Comparison of ENCODE assay signal across 1 cellular context in the genomic region with DNA sequence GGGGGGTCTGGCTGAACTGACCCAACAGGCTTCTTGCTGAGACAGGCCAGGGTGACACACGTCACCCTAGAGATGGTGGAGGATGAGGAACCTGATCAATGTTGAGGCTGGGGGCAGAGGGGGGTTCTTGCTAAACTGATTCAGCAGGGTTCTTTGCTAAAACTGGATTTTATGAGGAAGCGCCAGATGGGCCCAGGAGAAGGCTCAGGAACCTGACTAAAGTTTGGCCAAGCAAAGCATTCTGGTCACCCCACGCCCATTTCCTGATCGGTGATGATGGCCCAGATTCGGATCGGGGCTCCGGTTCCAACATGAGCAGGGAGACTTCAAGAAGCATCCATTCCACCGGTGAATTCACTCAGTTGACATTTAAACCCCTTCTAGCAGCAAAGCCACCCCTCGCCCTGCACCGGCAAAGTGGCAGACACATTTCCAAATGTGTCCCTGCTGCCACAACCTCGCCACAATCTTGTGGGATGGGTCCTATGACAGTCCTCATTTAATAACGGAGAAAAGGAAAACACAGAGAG.
TF ChIP-seq lines count a peak whose summit lies in the region.

No MANE protein-coding gene starts in this region.

TF ChIP-seq in WTC11, 78 proteins besides CTCF, POLR2A, EP300 and RAD21 (continued from another document):
- TF ChIP-seq, protein P1, sequence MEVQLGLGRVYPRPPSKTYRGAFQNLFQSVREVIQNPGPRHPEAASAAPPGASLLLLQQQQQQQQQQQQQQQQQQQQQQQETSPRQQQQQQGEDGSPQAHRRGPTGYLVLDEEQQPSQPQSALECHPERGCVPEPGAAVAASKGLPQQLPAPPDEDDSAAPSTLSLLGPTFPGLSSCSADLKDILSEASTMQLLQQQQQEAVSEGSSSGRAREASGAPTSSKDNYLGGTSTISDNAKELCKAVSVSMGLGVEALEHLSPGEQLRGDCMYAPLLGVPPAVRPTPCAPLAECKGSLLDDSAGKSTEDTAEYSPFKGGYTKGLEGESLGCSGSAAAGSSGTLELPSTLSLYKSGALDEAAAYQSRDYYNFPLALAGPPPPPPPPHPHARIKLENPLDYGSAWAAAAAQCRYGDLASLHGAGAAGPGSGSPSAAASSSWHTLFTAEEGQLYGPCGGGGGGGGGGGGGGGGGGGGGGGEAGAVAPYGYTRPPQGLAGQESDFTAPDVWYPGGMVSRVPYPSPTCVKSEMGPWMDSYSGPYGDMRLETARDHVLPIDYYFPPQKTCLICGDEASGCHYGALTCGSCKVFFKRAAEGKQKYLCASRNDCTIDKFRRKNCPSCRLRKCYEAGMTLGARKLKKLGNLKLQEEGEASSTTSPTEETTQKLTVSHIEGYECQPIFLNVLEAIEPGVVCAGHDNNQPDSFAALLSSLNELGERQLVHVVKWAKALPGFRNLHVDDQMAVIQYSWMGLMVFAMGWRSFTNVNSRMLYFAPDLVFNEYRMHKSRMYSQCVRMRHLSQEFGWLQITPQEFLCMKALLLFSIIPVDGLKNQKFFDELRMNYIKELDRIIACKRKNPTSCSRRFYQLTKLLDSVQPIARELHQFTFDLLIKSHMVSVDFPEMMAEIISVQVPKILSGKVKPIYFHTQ (CRISPR knock-in tag; IDR thresholded peaks at IDR 0.05) = no peak
- TF ChIP-seq, protein P2, sequence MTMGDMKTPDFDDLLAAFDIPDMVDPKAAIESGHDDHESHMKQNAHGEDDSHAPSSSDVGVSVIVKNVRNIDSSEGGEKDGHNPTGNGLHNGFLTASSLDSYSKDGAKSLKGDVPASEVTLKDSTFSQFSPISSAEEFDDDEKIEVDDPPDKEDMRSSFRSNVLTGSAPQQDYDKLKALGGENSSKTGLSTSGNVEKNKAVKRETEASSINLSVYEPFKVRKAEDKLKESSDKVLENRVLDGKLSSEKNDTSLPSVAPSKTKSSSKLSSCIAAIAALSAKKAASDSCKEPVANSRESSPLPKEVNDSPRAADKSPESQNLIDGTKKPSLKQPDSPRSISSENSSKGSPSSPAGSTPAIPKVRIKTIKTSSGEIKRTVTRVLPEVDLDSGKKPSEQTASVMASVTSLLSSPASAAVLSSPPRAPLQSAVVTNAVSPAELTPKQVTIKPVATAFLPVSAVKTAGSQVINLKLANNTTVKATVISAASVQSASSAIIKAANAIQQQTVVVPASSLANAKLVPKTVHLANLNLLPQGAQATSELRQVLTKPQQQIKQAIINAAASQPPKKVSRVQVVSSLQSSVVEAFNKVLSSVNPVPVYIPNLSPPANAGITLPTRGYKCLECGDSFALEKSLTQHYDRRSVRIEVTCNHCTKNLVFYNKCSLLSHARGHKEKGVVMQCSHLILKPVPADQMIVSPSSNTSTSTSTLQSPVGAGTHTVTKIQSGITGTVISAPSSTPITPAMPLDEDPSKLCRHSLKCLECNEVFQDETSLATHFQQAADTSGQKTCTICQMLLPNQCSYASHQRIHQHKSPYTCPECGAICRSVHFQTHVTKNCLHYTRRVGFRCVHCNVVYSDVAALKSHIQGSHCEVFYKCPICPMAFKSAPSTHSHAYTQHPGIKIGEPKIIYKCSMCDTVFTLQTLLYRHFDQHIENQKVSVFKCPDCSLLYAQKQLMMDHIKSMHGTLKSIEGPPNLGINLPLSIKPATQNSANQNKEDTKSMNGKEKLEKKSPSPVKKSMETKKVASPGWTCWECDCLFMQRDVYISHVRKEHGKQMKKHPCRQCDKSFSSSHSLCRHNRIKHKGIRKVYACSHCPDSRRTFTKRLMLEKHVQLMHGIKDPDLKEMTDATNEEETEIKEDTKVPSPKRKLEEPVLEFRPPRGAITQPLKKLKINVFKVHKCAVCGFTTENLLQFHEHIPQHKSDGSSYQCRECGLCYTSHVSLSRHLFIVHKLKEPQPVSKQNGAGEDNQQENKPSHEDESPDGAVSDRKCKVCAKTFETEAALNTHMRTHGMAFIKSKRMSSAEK (CRISPR knock-in tag; IDR thresholded peaks at IDR 0.05; ENCODE audit: borderline replicate concordance) = no peak
- TF ChIP-seq, protein P3, sequence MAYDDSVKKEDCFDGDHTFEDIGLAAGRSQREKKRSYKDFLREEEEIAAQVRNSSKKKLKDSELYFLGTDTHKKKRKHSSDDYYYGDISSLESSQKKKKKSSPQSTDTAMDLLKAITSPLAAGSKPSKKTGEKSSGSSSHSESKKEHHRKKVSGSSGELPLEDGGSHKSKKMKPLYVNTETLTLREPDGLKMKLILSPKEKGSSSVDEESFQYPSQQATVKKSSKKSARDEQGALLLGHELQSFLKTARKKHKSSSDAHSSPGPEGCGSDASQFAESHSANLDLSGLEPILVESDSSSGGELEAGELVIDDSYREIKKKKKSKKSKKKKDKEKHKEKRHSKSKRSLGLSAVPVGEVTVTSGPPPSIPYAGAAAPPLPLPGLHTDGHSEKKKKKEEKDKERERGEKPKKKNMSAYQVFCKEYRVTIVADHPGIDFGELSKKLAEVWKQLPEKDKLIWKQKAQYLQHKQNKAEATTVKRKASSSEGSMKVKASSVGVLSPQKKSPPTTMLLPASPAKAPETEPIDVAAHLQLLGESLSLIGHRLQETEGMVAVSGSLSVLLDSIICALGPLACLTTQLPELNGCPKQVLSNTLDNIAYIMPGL (CRISPR knock-in tag; IDR thresholded peaks at IDR 0.05) = no peak
- no peak for TF ChIP-seq CREM (CRISPR knock-in tag; IDR thresholded peaks at IDR 0.05)
- TF ChIP-seq, protein P4, sequence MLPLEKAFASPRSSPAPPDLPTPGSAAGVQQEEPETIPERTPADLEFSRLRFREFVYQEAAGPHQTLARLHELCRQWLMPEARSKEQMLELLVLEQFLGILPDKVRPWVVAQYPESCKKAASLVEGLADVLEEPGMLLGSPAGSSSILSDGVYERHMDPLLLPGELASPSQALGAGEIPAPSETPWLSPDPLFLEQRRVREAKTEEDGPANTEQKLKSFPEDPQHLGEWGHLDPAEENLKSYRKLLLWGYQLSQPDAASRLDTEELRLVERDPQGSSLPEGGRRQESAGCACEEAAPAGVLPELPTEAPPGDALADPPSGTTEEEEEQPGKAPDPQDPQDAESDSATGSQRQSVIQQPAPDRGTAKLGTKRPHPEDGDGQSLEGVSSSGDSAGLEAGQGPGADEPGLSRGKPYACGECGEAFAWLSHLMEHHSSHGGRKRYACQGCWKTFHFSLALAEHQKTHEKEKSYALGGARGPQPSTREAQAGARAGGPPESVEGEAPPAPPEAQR (CRISPR knock-in tag; IDR thresholded peaks at IDR 0.05) = no peak
- TF ChIP-seq TCF7 (CRISPR knock-in tag; IDR thresholded peaks at IDR 0.05; ENCODE audit: low read depth) = no peak
- no peak for TF ChIP-seq PRRX2 (CRISPR knock-in tag; IDR thresholded peaks at IDR 0.05)
- no peak for TF ChIP-seq RELA (CRISPR knock-in tag; IDR thresholded peaks at IDR 0.05; ENCODE audit: borderline replicate concordance)
- no peak for TF ChIP-seq NFYB (CRISPR knock-in tag; conservative IDR thresholded peaks at IDR 0.05; ENCODE audit: low read depth)
- TF ChIP-seq GABPB1 (CRISPR knock-in tag; IDR thresholded peaks at IDR 0.05) = no peak
- no peak for TF ChIP-seq TP53 (CRISPR knock-in tag; IDR thresholded peaks at IDR 0.05)
- no peak for TF ChIP-seq EMX1 (CRISPR knock-in tag; IDR thresholded peaks at IDR 0.05)
- no peak for TF ChIP-seq NFATC4 (CRISPR knock-in tag; IDR thresholded peaks at IDR 0.05)
- TF ChIP-seq, protein P5, sequence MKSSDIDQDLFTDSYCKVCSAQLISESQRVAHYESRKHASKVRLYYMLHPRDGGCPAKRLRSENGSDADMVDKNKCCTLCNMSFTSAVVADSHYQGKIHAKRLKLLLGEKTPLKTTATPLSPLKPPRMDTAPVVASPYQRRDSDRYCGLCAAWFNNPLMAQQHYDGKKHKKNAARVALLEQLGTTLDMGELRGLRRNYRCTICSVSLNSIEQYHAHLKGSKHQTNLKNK (CRISPR knock-in tag; IDR thresholded peaks at IDR 0.05) = no peak
